ENCODE assay signal across 15 cellular contexts in genomic region chr2:133818661-133819060, GRCh38.
"Had no signal": no experiment of that assay in that cellular context is flagged by ENCODE, and none has a peak within 500 bp of the region (broad histone marks: within the 10 kb centered on the region; RNA-seq: fewer than 3 reads in every experiment).

No MANE protein-coding gene starts in this region.

- H3K4me1 ChIP-seq: esophagus squamous epithelium, pancreas had no signal

- H3K27me3 Mint-ChIP-seq: memory B cell had no signal

- H3K27ac ChIP-seq: dorsolateral prefrontal cortex, esophagus squamous epithelium, heart right ventricle, left ventricle myocardium inferior, skin epidermis, tibial nerve had no signal

- DNase-seq: activated CD4-positive, alpha-beta T cell treated with anti-CD3 and anti-CD28 coated beads, Interleukin-2, amount 50 U/mL, for 4 hours; activated CD4-positive, CD25-positive, alpha-beta regulatory T cell treated with anti-CD3 and anti-CD28 coated beads, Interleukin-2, amount 50 U/mL, for 72 hours; activated T-cell treated with anti-CD3 and anti-CD28 coated beads, Interleukin-2, amount 50 U/mL, for 1 hour; dorsolateral prefrontal cortex; esophagus squamous epithelium; foreskin melanocyte; heart right ventricle; kidney; left ventricle myocardium inferior had no signal

- H3K4me3 Mint-ChIP-seq: activated naive CD4-positive, alpha-beta T cell treated with anti-CD3 and anti-CD28 coated beads, Interleukin-2, amount 50 U/mL, for 24 hours; memory B cell; neural crest cell had no signal

- H3K27ac Mint-ChIP-seq: activated naive CD4-positive, alpha-beta T cell treated with anti-CD3 and anti-CD28 coated beads, Interleukin-2, amount 50 U/mL, for 24 hours; memory B cell had no signal

- H3K9me3 ChIP-seq: esophagus squamous epithelium, heart right ventricle, left ventricle myocardium inferior, pancreas, tibial nerve had no signal

- H3K9me3 Mint-ChIP-seq: activated naive CD4-positive, alpha-beta T cell treated with anti-CD3 and anti-CD28 coated beads, Interleukin-2, amount 50 U/mL, for 24 hours had no signal

- H3K4me3 ChIP-seq: dorsolateral prefrontal cortex, esophagus squamous epithelium, heart right ventricle, left ventricle myocardium inferior, pancreas, skin epidermis, tibial nerve had no signal

- H3K4me1 Mint-ChIP-seq: activated naive CD4-positive, alpha-beta T cell treated with anti-CD3 and anti-CD28 coated beads, Interleukin-2, amount 50 U/mL, for 24 hours; memory B cell had no signal

- H3K36me3 ChIP-seq: esophagus squamous epithelium, heart right ventricle, left ventricle myocardium inferior, pancreas, tibial nerve had no signal

- H3K27me3 ChIP-seq: dorsolateral prefrontal cortex, esophagus squamous epithelium, heart right ventricle, pancreas, tibial nerve had no signal

- H3K36me3 Mint-ChIP-seq: activated naive CD4-positive, alpha-beta T cell treated with anti-CD3 and anti-CD28 coated beads, Interleukin-2, amount 50 U/mL, for 24 hours; memory B cell had no signal

- FAIRE-seq: kidney, pancreas had no signal
